Comparison of ENCODE assay signal across 1 cellular context in genomic region chr2:220619525-220620267, GRCh38.
TF ChIP-seq lines count a peak whose summit lies in the region.

No MANE protein-coding gene starts in this region.

TF ChIP-seq in A549, 52 proteins besides CTCF, POLR2A, EP300 and RAD21 (continued from another document):
- TF ChIP-seq BCL3 (IDR thresholded peaks at IDR 0.05) (peak; percentile 78; the same call in 1 of the 3 replicates), HOXB13 (CRISPR knock-in tag; IDR thresholded peaks at IDR 0.05; ENCODE audit: low read depth) (no peak), PBX3 (IDR thresholded peaks at IDR 0.05) (peak; percentile 47; the same call in 1 of the 2 replicates), MAZ (IDR thresholded peaks at IDR 0.05; ENCODE audit: borderline replicate concordance, low read depth, low read length) (no peak), HOXB5 (CRISPR knock-in tag; IDR thresholded peaks at IDR 0.05) (peak; percentile 77), HEYL (CRISPR knock-in tag; IDR thresholded peaks at IDR 0.05) (no peak), ZSCAN20 (CRISPR knock-in tag; IDR thresholded peaks at IDR 0.05) (no peak), CBX8 (IDR thresholded peaks at IDR 0.05) (no peak), REST (IDR thresholded peaks at IDR 0.05) (no peak), RNF2 (IDR thresholded peaks at IDR 0.05; ENCODE audit: borderline replicate concordance, low read depth) (no peak), ATOH8 (CRISPR knock-in tag; IDR thresholded peaks at IDR 0.05; ENCODE audit: low read depth) (no peak), SREBF2 (IDR thresholded peaks at IDR 0.05) (no peak), NR3C1 (IDR thresholded peaks at IDR 0.05) (no peak), POLR2AphosphoS2 (conservative IDR thresholded peaks at IDR 0.05; ENCODE audit: low read length) (no peak), ZC3H11A (IDR thresholded peaks at IDR 0.05) (no peak), E2F6 (IDR thresholded peaks at IDR 0.05; ENCODE audit: borderline replicate concordance, low read depth) (no peak), MAX (IDR thresholded peaks at IDR 0.05) (peak; percentile 63; the same call in 1 of the 2 replicates), CBX2 (IDR thresholded peaks at IDR 0.05; ENCODE audit: borderline replicate concordance, low read depth) (no peak), FOXS1 (CRISPR knock-in tag; IDR thresholded peaks at IDR 0.05) (no peak), ZNF302 (CRISPR knock-in tag; IDR thresholded peaks at IDR 0.05) (no peak), HMGXB4 (CRISPR knock-in tag; IDR thresholded peaks at IDR 0.05; ENCODE audit: borderline replicate concordance) (no peak), ESRRA (IDR thresholded peaks at IDR 0.05; ENCODE audit: borderline replicate concordance, low read length) (no peak), MAFK (IDR thresholded peaks at IDR 0.05; ENCODE audit: partially characterized antibody) (peak; percentile 30)
